Comparison of ENCODE assay signal across 1 cellular context in the genomic region with DNA sequence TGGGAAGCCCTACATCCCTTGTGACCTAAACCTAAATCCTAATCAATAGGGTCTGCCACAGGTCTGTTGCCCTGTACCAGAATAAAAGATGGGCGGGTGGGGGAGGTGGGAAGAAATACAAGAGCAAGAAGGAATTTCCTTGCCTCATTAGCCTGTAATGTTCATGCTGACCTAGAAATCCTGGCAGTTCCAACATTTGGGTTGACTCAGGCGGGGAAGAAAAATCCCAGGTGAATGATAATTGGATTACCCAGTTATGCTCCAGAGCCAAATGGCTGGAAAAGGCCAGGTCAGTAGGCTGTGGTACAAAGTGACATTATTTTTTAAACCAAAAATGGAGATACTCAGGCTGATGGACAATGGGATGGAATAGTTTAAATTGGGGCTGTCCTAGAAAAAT.
TF ChIP-seq lines count a peak whose summit lies in the region.

No MANE protein-coding gene starts in this region.

TF ChIP-seq in H1, 55 proteins besides CTCF, POLR2A, EP300 and RAD21:
- TF ChIP-seq NRF1 (IDR thresholded peaks at IDR 0.05; ENCODE audit: low read depth, low read length), result no peak
- TF ChIP-seq JUN (IDR thresholded peaks at IDR 0.05; ENCODE audit: low read depth, low read length), result no peak
- TF ChIP-seq GTF2F1 (IDR thresholded peaks at IDR 0.05; ENCODE audit: borderline replicate concordance, low read depth, low read length), result no peak
- no peak for TF ChIP-seq RFX5 (IDR thresholded peaks at IDR 0.05; ENCODE audit: borderline replicate concordance, low read depth, low read length)
- TF ChIP-seq EZH2 (IDR thresholded peaks at IDR 0.05; ENCODE audit: low read depth, low read length, severe bottlenecking), result no peak
- no peak for TF ChIP-seq POLR2AphosphoS5 (IDR thresholded peaks at IDR 0.05; ENCODE audit: low read depth, low read length)
- TF ChIP-seq CEBPB (IDR thresholded peaks at IDR 0.05; ENCODE audit: low read depth, low read length), result no peak
- TF ChIP-seq SUZ12 (IDR thresholded peaks at IDR 0.05; ENCODE audit: low read length), result no peak
- TF ChIP-seq CBX5 (IDR thresholded peaks at IDR 0.05; ENCODE audit: low read depth, low read length), result no peak
- TF ChIP-seq, protein P1, sequence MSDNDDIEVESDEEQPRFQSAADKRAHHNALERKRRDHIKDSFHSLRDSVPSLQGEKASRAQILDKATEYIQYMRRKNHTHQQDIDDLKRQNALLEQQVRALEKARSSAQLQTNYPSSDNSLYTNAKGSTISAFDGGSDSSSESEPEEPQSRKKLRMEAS (IDR thresholded peaks at IDR 0.05), result no peak
- TF ChIP-seq SAP30 (IDR thresholded peaks at IDR 0.05; ENCODE audit: insufficient read depth, insufficient replicate concordance, low read length), result no peak
- TF ChIP-seq CHD2 (IDR thresholded peaks at IDR 0.05; ENCODE audit: low read length), result no peak
- TF ChIP-seq KDM1A (IDR thresholded peaks at IDR 0.05; ENCODE audit: borderline replicate concordance, low read length), result no peak
- TF ChIP-seq GABPA (IDR thresholded peaks at IDR 0.05; ENCODE audit: borderline replicate concordance, insufficient read depth, low read length), result no peak
- TF ChIP-seq CTBP2 (IDR thresholded peaks at IDR 0.05; ENCODE audit: borderline replicate concordance, insufficient read depth, insufficient read length, low read length), result no peak
- TF ChIP-seq KDM5A (IDR thresholded peaks at IDR 0.05; ENCODE audit: low read length), result no peak
- TF ChIP-seq CHD1 (IDR thresholded peaks at IDR 0.05; ENCODE audit: low read depth, low read length), result no peak
- TF ChIP-seq YY1 (IDR thresholded peaks at IDR 0.05; ENCODE audit: low read depth, low read length), result no peak
